In the genomic region with DNA sequence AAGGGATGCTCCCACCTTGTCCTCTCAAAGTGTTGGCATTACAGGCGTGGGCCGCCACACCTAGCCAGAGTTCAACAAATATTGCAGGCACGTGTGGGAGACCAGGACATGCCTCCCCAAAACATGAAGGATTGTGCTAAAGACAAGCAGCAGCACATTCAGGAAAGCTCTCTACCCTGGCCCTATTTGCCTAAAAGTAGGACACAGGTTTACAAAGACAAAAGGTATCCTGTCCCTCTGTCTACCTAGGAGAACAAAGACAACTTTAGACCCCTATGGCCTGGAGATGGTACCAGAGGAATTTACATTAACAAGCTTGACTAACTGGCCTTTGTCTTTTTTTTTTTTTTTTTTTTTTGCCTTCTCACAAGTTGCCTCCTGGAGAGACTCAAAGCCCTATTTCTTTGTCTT, we compare ENCODE assay signal across 11 cellular contexts. TPM values are rescaled to one million over a fixed set of nuclear protein-coding genes. Genes with fewer than 3 reads are reported as not detected.
DNase-seq lines count a peak whose midpoint lies in the region; ATAC-seq and TF ChIP-seq lines count a peak whose summit lies in the region.
"Had no signal": no experiment of that assay in that cellular context is flagged by ENCODE, and none has a peak within 500 bp of the region (broad histone marks: within the 10 kb centered on the region; RNA-seq: fewer than 3 reads in every experiment).

No MANE protein-coding gene starts in this region.

- H3K4me3 ChIP-seq in iPS-18a (ENCODE audit: low read length) (peak overlapping the region; percentile 52), spleen (peak overlapping the region in 1 of 8 donors; percentile 70)

- H3K36me3 ChIP-seq in iPS-18a (ENCODE audit: control insufficient read depth, low read depth, low read length), result no peaks in the 10 kb centered on the region
- H3K36me3 ChIP-seq in spleen, result peaks cover 0 to 12% (median 0%) of the 10 kb centered on the region in 6 donors
- H3K36me3 ChIP-seq: neutrophil had no signal

- H3K9ac ChIP-seq in iPS-18a (ENCODE audit: low read length), result peak overlapping the region; percentile 80

- intact Hi-C loops in spleen (cut with DNase I; ENCODE audit: low total_unique reads), result no loop called here

- H3K27ac Mint-ChIP-seq in T-helper 2 cell treated with Interferon-gamma antibody and Interleukin-4, amounts not matched to agents 5 μg/mL and 100 μg/mL, for 36 hours, result peak overlapping the region; percentile 94
- H3K27ac Mint-ChIP-seq in T-cell, result peak overlapping the region; percentile 85 to 89

- H3K36me3 Mint-ChIP-seq in T-helper 2 cell treated with Interferon-gamma antibody and Interleukin-4, amounts not matched to agents 5 μg/mL and 100 μg/mL, for 36 hours (ENCODE audit: low read depth), result peaks cover 29% of the 10 kb centered on the region
- H3K36me3 Mint-ChIP-seq in T-cell, result peaks cover 4% of the 10 kb centered on the region

- no peak for ATAC-seq in T-cell (replicated peaks in 1 of 4)
- no peak for ATAC-seq in HG03460 (IDR thresholded peaks at IDR 0.05; ENCODE audit: unreplicated experiment)

- no peak for TF ChIP-seq CTCF in spleen (IDR thresholded peaks at IDR 0.05 in 8 of 11, conservative IDR thresholded peaks at IDR 0.05 in 3 of 11)

- H3K9me3 Mint-ChIP-seq in T-helper 2 cell treated with Interferon-gamma antibody and Interleukin-4, amounts not matched to agents 5 μg/mL and 100 μg/mL, for 36 hours, result no peaks in the 10 kb centered on the region
- H3K9me3 Mint-ChIP-seq in T-cell, result no peaks in the 10 kb centered on the region

- no peak for DNase-seq in T-helper 2 cell treated with Interferon-gamma antibody and Interleukin-4, amounts not matched to agents 5 μg/mL and 100 μg/mL, for 36 hours (ENCODE audit: low spot score)
- DNase-seq in T-helper 2 cell (no peak), T-cell (no peak), spleen (no peak), SW480 (ENCODE audit: low spot score) (no peak), SW 1271 (lab: John Stamatoyannopoulos, UW) (no peak)
- DNase-seq: NCI-H2081, T-helper 9 cell had no signal

- POLR2A ChIA-PET in T-cell (lab: Charles Lee), result no interaction called here

- H3K27me3 Mint-ChIP-seq in T-helper 2 cell treated with Interferon-gamma antibody and Interleukin-4, amounts not matched to agents 5 μg/mL and 100 μg/mL, for 36 hours (ENCODE audit: low read depth), result no peaks in the 10 kb centered on the region
- no peaks in the 10 kb centered on the region for H3K27me3 Mint-ChIP-seq in T-cell

- peaks cover 14% of the 10 kb centered on the region for H3K27me3 ChIP-seq in iPS-18a (ENCODE audit: control insufficient read depth, insufficient read depth, low read length)
- H3K27me3 ChIP-seq in spleen (replicated peaks in 1 of 7), result no peaks in the 10 kb centered on the region

- peaks cover 24% of the 10 kb centered on the region for H3K4me1 ChIP-seq in iPS-18a (ENCODE audit: control insufficient read depth, low read depth, low read length)
- H3K4me1 ChIP-seq in spleen, result peaks cover 10 to 27% (median 18%) of the 10 kb centered on the region in 6 donors

- H3K4me3 Mint-ChIP-seq in T-helper 2 cell treated with Interferon-gamma antibody and Interleukin-4, amounts not matched to agents 5 μg/mL and 100 μg/mL, for 36 hours, result peak overlapping the region; percentile 85
- H3K4me3 Mint-ChIP-seq in T-cell, result peak overlapping the region; percentile 79 to 96 (median 91)

- no peak for TF ChIP-seq POLR2A in spleen (IDR thresholded peaks at IDR 0.05)

- H3K9me3 ChIP-seq in iPS-18a (ENCODE audit: control insufficient read depth, low read depth, low read length) (no peaks in the 10 kb centered on the region), spleen (no peaks in the 10 kb centered on the region)
- H3K9me3 ChIP-seq: neutrophil had no signal

- CTCF ChIA-PET in T-cell (lab: Charles Lee), result interaction anchor here in 1 of 2 donors (5.4 kb wide), 1 partner anchor 29 kb away, joined by 30 read pairs; a partner anchor contains a TSS

- 61 to 86% (median 80%) methylated on average over 3 of the region's 3 CpGs for WGBS in spleen, 5 donors

- peaks cover 35% of the 10 kb centered on the region for H3K4me1 Mint-ChIP-seq in T-helper 2 cell treated with Interferon-gamma antibody and Interleukin-4, amounts not matched to agents 5 μg/mL and 100 μg/mL, for 36 hours (ENCODE audit: low read depth)
- peaks cover 23 to 40% (median 30%) of the 10 kb centered on the region in 3 donors for H3K4me1 Mint-ChIP-seq in T-cell

- no peak overlapping the region for H3K27ac ChIP-seq in iPS-18a (ENCODE audit: low read length)
- peak overlapping the region in 6 of 8 donors; percentile 76 to 92 (median 86) for H3K27ac ChIP-seq in spleen

RNA-seq across cellular contexts. Expression of a gene that starts 0.9 kb away (rescaled TPM):
- total RNA-seq in T-cell, result 10 to 100 TPM; 18.9 to 66.4 (median 27.5) TPM
- 10 to 100 TPM; 28.7 to 59.5 (median 44.8) TPM for total RNA-seq in spleen
- polyA plus RNA-seq in spleen, result 10 to 100 TPM; 22.4 to 87.6 (median 60.3) TPM

RNA-seq across cellular contexts. Expression of a gene that starts 17.4 kb away (rescaled TPM):
- total RNA-seq in T-cell, result not detected
- total RNA-seq in spleen, result under 1 TPM in 3 of 7 donors, not detected in 4; 0.19 to 0.23 (median 0.20) TPM
- polyA plus RNA-seq in spleen, result not detected

RNA-seq across cellular contexts. Expression of a gene that starts 30.3 kb away (rescaled TPM):
- total RNA-seq in T-cell (10 to 100 TPM; 24.8 to 30.5 (median 26.6) TPM), spleen (10 to 100 TPM; 35.0 to 60.1 (median 45.0) TPM)
- 10 to 100 TPM in 2 of 3 donors, 1 to 10 TPM in 1; 10.0 to 17.1 (median 13.0) TPM for polyA plus RNA-seq in spleen
